In genomic region chr2:140891614-140892212, GRCh38 we compare ENCODE assay signal across 14 cellular contexts.
DNase-seq lines count a peak whose midpoint lies in the region; ATAC-seq and TF ChIP-seq lines count a peak whose summit lies in the region.
"Had no signal": no experiment of that assay in that cellular context is flagged by ENCODE, and none has a peak within 500 bp of the region (broad histone marks: within the 10 kb centered on the region; RNA-seq: fewer than 3 reads in every experiment).

No MANE protein-coding gene starts in this region.

- H3K4me2 ChIP-seq in SK-N-SH, result no peak overlapping the region

- 79% methylated on average over 1 of the region's 1 CpG for WGBS in SK-N-SH (ENCODE audit: low lambda C conversion rate)

- ATAC-seq in HG02610 (IDR thresholded peaks at IDR 0.05; ENCODE audit: unreplicated experiment), result peak; percentile 67
- peak; percentile 43 for ATAC-seq in left lobe of liver
- ATAC-seq in GM18907 (IDR thresholded peaks at IDR 0.05; ENCODE audit: unreplicated experiment), result no peak
- no peak for ATAC-seq in activated CD8-positive, alpha-beta T cell treated with anti-CD3 and anti-CD28 coated beads, Interleukin-2, amount 10 ng/mL, durations not matched to agents 7 days and 5 days
- ATAC-seq: right cardiac atrium had no signal

- H3K9me3 Mint-ChIP-seq in activated CD8-positive, alpha-beta T cell treated with anti-CD3 and anti-CD28 coated beads, Interleukin-2, amount 10 ng/mL, durations not matched to agents 7 days and 5 days (ENCODE audit: insufficient read depth), result peaks cover 17% of the 10 kb centered on the region
- peaks cover 33% of the 10 kb centered on the region for H3K9me3 Mint-ChIP-seq in T-helper 2 cell treated with Interferon-gamma antibody and Interleukin-4, amounts not matched to agents 5 μg/mL and 100 μg/mL, for 36 hours

- no peak overlapping the region for H3K9ac ChIP-seq in SK-N-SH

- POLR2A ChIA-PET in SK-N-SH (lab: Yijun Ruan, JAX), result no interaction called here
- POLR2A ChIA-PET in activated CD8-positive, alpha-beta T cell treated with anti-CD3 and anti-CD28 coated beads, Interleukin-2, amount 10 ng/mL, durations not matched to agents 7 days and 5 days (lab: Charles Lee), result no interaction called here

- no peak for TF ChIP-seq RAD21 in SK-N-SH (IDR thresholded peaks at IDR 0.05; ENCODE audit: low read length)

- TF ChIP-seq CTCF in GM12874 (IDR thresholded peaks at IDR 0.05; ENCODE audit: insufficient read depth, low read depth, low read length) (peak; percentile 23; the same call in 1 of the 2 replicates), SK-N-SH (IDR thresholded peaks at IDR 0.05) (peak; percentile 27; the same call in 1 of the 2 replicates)

- H3K4me3 ChIP-seq in SK-N-SH (ENCODE audit: low read depth in 2 of 2, low read length in 1 of 2), result no peak overlapping the region

- H3F3A ChIP-seq in SK-N-SH (replicated peaks; ENCODE audit: insufficient read depth), result peaks cover 5% of the 10 kb centered on the region

- no peak for TF ChIP-seq EP300 in SK-N-SH (IDR thresholded peaks at IDR 0.05; ENCODE audit: borderline replicate concordance in 1 of 2, low read depth in 1 of 2, low read length in 1 of 2)

- no peaks in the 10 kb centered on the region for H3K27me3 ChIP-seq in SK-N-SH (ENCODE audit: insufficient read depth)

- H3K36me3 Mint-ChIP-seq in activated CD8-positive, alpha-beta T cell treated with anti-CD3 and anti-CD28 coated beads, Interleukin-2, amount 10 ng/mL, durations not matched to agents 7 days and 5 days (ENCODE audit: low read depth), result no peaks in the 10 kb centered on the region
- no peaks in the 10 kb centered on the region for H3K36me3 Mint-ChIP-seq in T-helper 2 cell treated with Interferon-gamma antibody and Interleukin-4, amounts not matched to agents 5 μg/mL and 100 μg/mL, for 36 hours (ENCODE audit: low read depth)
- H3K36me3 Mint-ChIP-seq: activated naive CD8-positive, alpha-beta T cell treated with anti-CD3 and anti-CD28 coated beads, Interleukin-2, amount 10 ng/mL, durations not matched to agents 7 days and 5 days; CD8-positive, alpha-beta memory T cell had no signal

- H3K4me3 Mint-ChIP-seq in activated CD8-positive, alpha-beta T cell treated with anti-CD3 and anti-CD28 coated beads, Interleukin-2, amount 10 ng/mL, durations not matched to agents 7 days and 5 days, result no peak overlapping the region
- no peak overlapping the region for H3K4me3 Mint-ChIP-seq in T-helper 2 cell treated with Interferon-gamma antibody and Interleukin-4, amounts not matched to agents 5 μg/mL and 100 μg/mL, for 36 hours
- H3K4me3 Mint-ChIP-seq: activated naive CD8-positive, alpha-beta T cell treated with anti-CD3 and anti-CD28 coated beads, Interleukin-2, amount 10 ng/mL, durations not matched to agents 7 days and 5 days; CD8-positive, alpha-beta memory T cell; HFFc6 had no signal

- no peaks in the 10 kb centered on the region for H3K4me1 Mint-ChIP-seq in activated CD8-positive, alpha-beta T cell treated with anti-CD3 and anti-CD28 coated beads, Interleukin-2, amount 10 ng/mL, durations not matched to agents 7 days and 5 days (ENCODE audit: low read depth)
- H3K4me1 Mint-ChIP-seq in T-helper 2 cell treated with Interferon-gamma antibody and Interleukin-4, amounts not matched to agents 5 μg/mL and 100 μg/mL, for 36 hours (ENCODE audit: low read depth), result no peaks in the 10 kb centered on the region
- H3K4me1 Mint-ChIP-seq: activated naive CD8-positive, alpha-beta T cell treated with anti-CD3 and anti-CD28 coated beads, Interleukin-2, amount 10 ng/mL, durations not matched to agents 7 days and 5 days; CD8-positive, alpha-beta memory T cell had no signal

- H3K4me1 ChIP-seq in SK-N-SH (ENCODE audit: control insufficient read depth in 1 of 2, insufficient read depth in 2 of 2, low read depth in 1 of 2, low read length in 1 of 2), result no peaks in the 10 kb centered on the region; a peak in 1 of 4 replicates

- DNase-seq in SK-N-SH, result no peak
- DNase-seq in left lobe of liver (ENCODE audit: low spot score), result no peak
- DNase-seq in activated CD8-positive, alpha-beta T cell treated with anti-CD3 and anti-CD28 coated beads, Interleukin-2, amount 10 ng/mL, durations not matched to agents 7 days and 5 days, result no peak
- DNase-seq in NCI-H1417 (lab: John Stamatoyannopoulos, UW), result no peak
- no peak for DNase-seq in T-helper 2 cell treated with Interferon-gamma antibody and Interleukin-4, amounts not matched to agents 5 μg/mL and 100 μg/mL, for 36 hours (ENCODE audit: low spot score)
- DNase-seq: activated CD8-positive, alpha-beta memory T cell treated with anti-CD3 and anti-CD28 coated beads, Interleukin-2, amount 50 U/mL, for 48 hours; activated naive CD8-positive, alpha-beta T cell treated with anti-CD3 and anti-CD28 coated beads, Interleukin-2, amount 10 ng/mL, durations not matched to agents 7 days and 5 days; CD8-positive, alpha-beta memory T cell; cortex of kidney; HFFc6; right cardiac atrium had no signal

- H3K79me2 ChIP-seq in SK-N-SH (ENCODE audit: insufficient read depth), result no peaks in the 10 kb centered on the region

- no peak overlapping the region for H2AFZ ChIP-seq in SK-N-SH (ENCODE audit: low read depth)

- H3K27ac Mint-ChIP-seq in activated CD8-positive, alpha-beta T cell treated with anti-CD3 and anti-CD28 coated beads, Interleukin-2, amount 10 ng/mL, durations not matched to agents 7 days and 5 days, result no peak overlapping the region
- no peak overlapping the region for H3K27ac Mint-ChIP-seq in T-helper 2 cell treated with Interferon-gamma antibody and Interleukin-4, amounts not matched to agents 5 μg/mL and 100 μg/mL, for 36 hours
- H3K27ac Mint-ChIP-seq: activated naive CD8-positive, alpha-beta T cell treated with anti-CD3 and anti-CD28 coated beads, Interleukin-2, amount 10 ng/mL, durations not matched to agents 7 days and 5 days; CD8-positive, alpha-beta memory T cell; HFFc6 had no signal

- H3K27ac ChIP-seq in SK-N-SH (ENCODE audit: low read depth in 2 of 2, low read length in 1 of 2), result no peak overlapping the region

- no peaks in the 10 kb centered on the region for H3K9me2 ChIP-seq in SK-N-SH

- no peaks in the 10 kb centered on the region for H3K9me3 ChIP-seq in SK-N-SH

- no peaks in the 10 kb centered on the region for H3K36me3 ChIP-seq in SK-N-SH (replicated peaks in 1 of 2; ENCODE audit: control insufficient read depth in 1 of 2, insufficient read depth in 2 of 2, low read length in 1 of 2)

- no peaks in the 10 kb centered on the region for H4K20me1 ChIP-seq in SK-N-SH (ENCODE audit: insufficient read depth)

- CTCF ChIA-PET in SK-N-SH (lab: Yijun Ruan, JAX), result interaction anchor here (0.6 kb wide), 1 partner anchor 664 kb away, joined by 3 read pairs; no protein-coding TSS in a partner anchor
- CTCF ChIA-PET in activated CD8-positive, alpha-beta T cell treated with anti-CD3 and anti-CD28 coated beads, Interleukin-2, amount 10 ng/mL, durations not matched to agents 7 days and 5 days (lab: Charles Lee), result no interaction called here

- H3K27me3 Mint-ChIP-seq in activated CD8-positive, alpha-beta T cell treated with anti-CD3 and anti-CD28 coated beads, Interleukin-2, amount 10 ng/mL, durations not matched to agents 7 days and 5 days (ENCODE audit: low read depth), result no peaks in the 10 kb centered on the region
- no peaks in the 10 kb centered on the region for H3K27me3 Mint-ChIP-seq in T-helper 2 cell treated with Interferon-gamma antibody and Interleukin-4, amounts not matched to agents 5 μg/mL and 100 μg/mL, for 36 hours (ENCODE audit: low read depth)
- H3K27me3 Mint-ChIP-seq: activated naive CD8-positive, alpha-beta T cell treated with anti-CD3 and anti-CD28 coated beads, Interleukin-2, amount 10 ng/mL, durations not matched to agents 7 days and 5 days; CD8-positive, alpha-beta memory T cell had no signal

TF ChIP-seq in SK-N-SH, 30 proteins besides CTCF, POLR2A, EP300 and RAD21:
- TF ChIP-seq RFX5 (IDR thresholded peaks at IDR 0.05; ENCODE audit: low read length) (no peak), NRF1 (IDR thresholded peaks at IDR 0.05; ENCODE audit: low read depth, low read length) (no peak)

Comparison
In these comparisons a context has a peak if more than half of its experiments do, and no peak if none do; other contexts are left out.
1. ATAC-seq: peak in HG02610 (single experiment) and left lobe of liver (single experiment); none in GM18907 (single experiment) and activated CD8-positive, alpha-beta T cell treated with anti-CD3 and anti-CD28 coated beads, Interleukin-2, amount 10 ng/mL, durations not matched to agents 7 days and 5 days (single experiment).